Comparison of ENCODE assay signal across 12 cellular contexts in genomic region chr14:104394606-104394910, GRCh38.
DNase-seq lines count a peak whose midpoint lies in the region; ATAC-seq and TF ChIP-seq lines count a peak whose summit lies in the region.
"Had no signal": no experiment of that assay in that cellular context is flagged by ENCODE, and none has a peak within 500 bp of the region (broad histone marks: within the 10 kb centered on the region; RNA-seq: fewer than 3 reads in every experiment).

No MANE protein-coding gene starts in this region.

- H2AK5ac ChIP-seq in H9 (ENCODE audit: insufficient read length, low read length), result no peak overlapping the region

- no peak overlapping the region for H2BK120ac ChIP-seq in H9 (ENCODE audit: low read depth, low read length, poor library complexity, severe bottlenecking)

- no peak overlapping the region for H2AFZ ChIP-seq in H9 (ENCODE audit: low read length)

- H3K4me1 Mint-ChIP-seq in activated naive CD4-positive, alpha-beta T cell treated with anti-CD3 and anti-CD28 coated beads, Interleukin-2, amount 50 U/mL, for 24 hours, result peaks cover 78% of the 10 kb centered on the region
- peaks cover 13 to 29% of the 10 kb centered on the region in 2 experiments for H3K4me1 Mint-ChIP-seq in H9
- H3K4me1 Mint-ChIP-seq in stimulated activated effector memory CD8-positive, alpha-beta T cell treated with anti-CD3 and anti-CD28 coated beads, Interleukin-12 subunit alpha, Interleukin-12 subunit beta, amount 100 ng/mL, for 72 hours, result peaks cover 61% of the 10 kb centered on the region

- H3K79me1 ChIP-seq in H9 (ENCODE audit: insufficient read depth, low read depth, low read length, poor library complexity, severe bottlenecking), result no peaks in the 10 kb centered on the region

- DNase-seq in activated naive CD4-positive, alpha-beta T cell treated with Interleukin-2 at 50 U/mL for 16 hours, result no peak
- peak; percentile 17 for DNase-seq in H9
- DNase-seq in ecto neural progenitor cell (ENCODE audit: low spot score), result peak; percentile 35
- no peak for DNase-seq in stimulated activated effector memory CD8-positive, alpha-beta T cell treated with anti-CD3 and anti-CD28 coated beads, Interleukin-12 subunit alpha, Interleukin-12 subunit beta, amount 100 ng/mL, for 72 hours (ENCODE audit: low spot score in 2 of 2)
- DNase-seq in NCI-H146 treated with DMSO at 0.1 percent for 48 hours (lab: John Stamatoyannopoulos, UW; ENCODE audit: unreplicated experiment), result no peak
- no peak for DNase-seq in effector CD4-positive, alpha-beta T cell
- DNase-seq: AML-193 had no signal

- H4K5ac ChIP-seq in H9 (ENCODE audit: insufficient read length, low read depth, low read length), result no peak overlapping the region

- H3K9ac ChIP-seq in H9 (ENCODE audit: extremely low read depth, insufficient read length, low read length), result no peak overlapping the region

- H3K27ac ChIP-seq in H9 (ENCODE audit: insufficient read length, low read depth, low read length), result no peak overlapping the region
- H3K27ac ChIP-seq: cardiac muscle cell, epithelial cell of prostate, transverse colon had no signal

- no peak overlapping the region for H2BK15ac ChIP-seq in H9 (ENCODE audit: low read depth, low read length)

- H3K27me3 Mint-ChIP-seq in activated naive CD4-positive, alpha-beta T cell treated with anti-CD3 and anti-CD28 coated beads, Interleukin-2, amount 50 U/mL, for 24 hours, result no peaks in the 10 kb centered on the region
- peaks cover 6% of the 10 kb centered on the region; the same call in 1 of the 2 replicates for H3K27me3 Mint-ChIP-seq in H9 (ENCODE audit: low read depth)

- no peaks in the 10 kb centered on the region for H3K23me2 ChIP-seq in H9 (ENCODE audit: insufficient read length, low read depth, low read length, poor library complexity, severe bottlenecking)

- H3K4ac ChIP-seq in H9 (ENCODE audit: low read depth, low read length), result no peak overlapping the region

- ATAC-seq in stimulated activated effector memory CD8-positive, alpha-beta T cell treated with anti-CD3 and anti-CD28 coated beads, Interleukin-12 subunit alpha, Interleukin-12 subunit beta, amount 100 ng/mL, for 72 hours, result peak; percentile 2
- ATAC-seq in HG03442 (IDR thresholded peaks at IDR 0.05; ENCODE audit: unreplicated experiment), result no peak

- WGBS in H9 (ENCODE audit: extremely low coverage, insufficient read length, low lambda C conversion rate), result no CpG with 5 or more reads among the region's 8 CpGs

- no peak overlapping the region for H3K23ac ChIP-seq in H9 (ENCODE audit: insufficient read length, low read depth, low read length)

- no peak overlapping the region for H4K8ac ChIP-seq in H9 (replicated peaks; ENCODE audit: insufficient read length, low read depth, low read length)

- H3K56ac ChIP-seq in H9 (ENCODE audit: insufficient read length, low read depth, low read length), result no peak overlapping the region

- H3K27ac Mint-ChIP-seq in activated naive CD4-positive, alpha-beta T cell treated with anti-CD3 and anti-CD28 coated beads, Interleukin-2, amount 50 U/mL, for 24 hours, result peak overlapping the region; percentile 51
- no peak overlapping the region for H3K27ac Mint-ChIP-seq in H9
- peak overlapping the region; percentile 86 for H3K27ac Mint-ChIP-seq in stimulated activated effector memory CD8-positive, alpha-beta T cell treated with anti-CD3 and anti-CD28 coated beads, Interleukin-12 subunit alpha, Interleukin-12 subunit beta, amount 100 ng/mL, for 72 hours

- no peaks in the 10 kb centered on the region for H3K79me2 ChIP-seq in H9 (ENCODE audit: insufficient read depth, low read length)

- no peaks in the 10 kb centered on the region for H4K20me1 ChIP-seq in H9 (ENCODE audit: control insufficient read depth, insufficient read depth, insufficient read length)

- H3K27me3 ChIP-seq in H9 (ENCODE audit: insufficient read depth, low read length), result no peaks in the 10 kb centered on the region
- H3K27me3 ChIP-seq: cardiac muscle cell, transverse colon had no signal

- no peak overlapping the region for H3T11ph ChIP-seq in H9 (ENCODE audit: low read length)

- no peaks in the 10 kb centered on the region for H3K4me1 ChIP-seq in H9 (ENCODE audit: insufficient read depth, low read length)
- H3K4me1 ChIP-seq: transverse colon had no signal

- no peak overlapping the region for H3K18ac ChIP-seq in H9 (ENCODE audit: insufficient read length, low read depth, low read length)

- H2BK20ac ChIP-seq in H9 (ENCODE audit: low read depth, low read length, poor library complexity, severe bottlenecking), result no peak overlapping the region

- TF ChIP-seq CTCF in H9 (conservative IDR thresholded peaks at IDR 0.05), result no peak

- no peak overlapping the region for H3K4me2 ChIP-seq in H9 (ENCODE audit: insufficient read depth, insufficient read length, low read length)

- no peak overlapping the region for H2BK12ac ChIP-seq in H9 (ENCODE audit: insufficient read length, low read depth, low read length)

- peaks cover 8% of the 10 kb centered on the region for H3K36me3 Mint-ChIP-seq in activated naive CD4-positive, alpha-beta T cell treated with anti-CD3 and anti-CD28 coated beads, Interleukin-2, amount 50 U/mL, for 24 hours
- peaks cover 11 to 33% (median 11%) of the 10 kb centered on the region in 3 experiments; a peak in 6 of 7 replicates for H3K36me3 Mint-ChIP-seq in H9 (ENCODE audit: insufficient read depth in 1 of 3, low read depth in 3 of 3)
- H3K36me3 Mint-ChIP-seq in stimulated activated effector memory CD8-positive, alpha-beta T cell treated with anti-CD3 and anti-CD28 coated beads, Interleukin-12 subunit alpha, Interleukin-12 subunit beta, amount 100 ng/mL, for 72 hours, result no peaks in the 10 kb centered on the region

- H2BK5ac ChIP-seq in H9 (ENCODE audit: insufficient read length, low read length), result no peak overlapping the region

- no peaks in the 10 kb centered on the region for H3K9me3 ChIP-seq in H9 (ENCODE audit: control insufficient read depth, low read depth, low read length)

- no peak overlapping the region for H4K91ac ChIP-seq in H9 (ENCODE audit: insufficient read length, low read depth, low read length)

- peak overlapping the region; percentile 29; the same call in 1 of the 2 replicates for H3K14ac ChIP-seq in H9 (ENCODE audit: insufficient read depth, low read length)

- peak overlapping the region; percentile 78 for H3K4me3 Mint-ChIP-seq in activated naive CD4-positive, alpha-beta T cell treated with anti-CD3 and anti-CD28 coated beads, Interleukin-2, amount 50 U/mL, for 24 hours
- H3K4me3 Mint-ChIP-seq in H9, result no peak overlapping the region
- peak overlapping the region; percentile 37 for H3K4me3 Mint-ChIP-seq in stimulated activated effector memory CD8-positive, alpha-beta T cell treated with anti-CD3 and anti-CD28 coated beads, Interleukin-12 subunit alpha, Interleukin-12 subunit beta, amount 100 ng/mL, for 72 hours

- H3K9me3 Mint-ChIP-seq in activated naive CD4-positive, alpha-beta T cell treated with anti-CD3 and anti-CD28 coated beads, Interleukin-2, amount 50 U/mL, for 24 hours, result peaks cover 7% of the 10 kb centered on the region
- H3K9me3 Mint-ChIP-seq in H9, result peaks cover 24 to 34% of the 10 kb centered on the region in 2 experiments
- H3K9me3 Mint-ChIP-seq in stimulated activated effector memory CD8-positive, alpha-beta T cell treated with anti-CD3 and anti-CD28 coated beads, Interleukin-12 subunit alpha, Interleukin-12 subunit beta, amount 100 ng/mL, for 72 hours, result peaks cover 5% of the 10 kb centered on the region

Comparison
In these comparisons a context has a peak if more than half of its experiments do, and no peak if none do; other contexts are left out.
1. H3K27ac Mint-ChIP-seq: peak in activated naive CD4-positive, alpha-beta T cell treated with anti-CD3 and anti-CD28 coated beads, Interleukin-2, amount 50 U/mL, for 24 hours (single experiment) and stimulated activated effector memory CD8-positive, alpha-beta T cell treated with anti-CD3 and anti-CD28 coated beads, Interleukin-12 subunit alpha, Interleukin-12 subunit beta, amount 100 ng/mL, for 72 hours (single experiment); none in H9 (0 of 3).
2. H3K4me3 Mint-ChIP-seq: peak in activated naive CD4-positive, alpha-beta T cell treated with anti-CD3 and anti-CD28 coated beads, Interleukin-2, amount 50 U/mL, for 24 hours (single experiment) and stimulated activated effector memory CD8-positive, alpha-beta T cell treated with anti-CD3 and anti-CD28 coated beads, Interleukin-12 subunit alpha, Interleukin-12 subunit beta, amount 100 ng/mL, for 72 hours (single experiment); none in H9 (0 of 2).
3. DNase-seq: peak in H9 (single experiment) and ecto neural progenitor cell (single experiment); none in activated naive CD4-positive, alpha-beta T cell treated with Interleukin-2 at 50 U/mL for 16 hours (single experiment), stimulated activated effector memory CD8-positive, alpha-beta T cell treated with anti-CD3 and anti-CD28 coated beads, Interleukin-12 subunit alpha, Interleukin-12 subunit beta, amount 100 ng/mL, for 72 hours (0 of 2), NCI-H146 treated with DMSO at 0.1 percent for 48 hours (single experiment) and effector CD4-positive, alpha-beta T cell (single experiment).